ENCODE assay signal across 22 cellular contexts in the genomic region with DNA sequence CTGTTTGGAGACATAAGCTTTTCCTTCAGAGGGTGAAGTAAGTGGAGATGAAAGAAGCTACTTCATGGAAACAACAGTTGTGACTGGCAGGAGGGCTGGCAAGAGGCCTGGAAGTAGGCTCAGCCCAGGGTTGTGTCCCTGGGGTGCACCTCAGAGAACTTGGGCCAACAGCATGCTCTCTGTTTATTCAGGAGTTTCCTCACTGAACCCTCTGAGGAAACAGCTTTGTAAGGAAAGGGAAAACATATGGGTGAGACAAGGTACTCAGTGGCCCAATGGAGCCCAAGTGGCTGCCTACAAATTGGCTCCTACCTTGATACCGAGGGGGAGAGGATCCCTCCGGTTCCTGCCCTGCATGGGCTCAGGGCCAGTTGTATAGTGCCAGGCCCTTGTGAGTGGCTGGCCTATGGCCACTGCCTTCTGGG.
DNase-seq lines count a peak whose midpoint lies in the region; ATAC-seq and TF ChIP-seq lines count a peak whose summit lies in the region.
"Had no signal": no experiment of that assay in that cellular context is flagged by ENCODE, and none has a peak within 500 bp of the region (broad histone marks: within the 10 kb centered on the region; RNA-seq: fewer than 3 reads in every experiment).

No MANE protein-coding gene starts in this region.

- H3K79me2 ChIP-seq in neural progenitor cell (ENCODE audit: low read depth) = no peaks in the 10 kb centered on the region

- intact Hi-C loops in Right ventricle myocardium inferior (cut with DNase I) = no loop called here
- intact Hi-C loops in cardiac septum (cut with DNase I) = no loop called here
- intact Hi-C loops in aorta (cut with DNase I) = no loop called here

- ATAC-seq in Right ventricle myocardium inferior = peak; percentile 34
- peak; percentile 75 for ATAC-seq in aorta (ENCODE audit: low FRiP score)
- ATAC-seq: A549, HepG2 had no signal

- H3K36me3 ChIP-seq in neural progenitor cell = no peaks in the 10 kb centered on the region
- no peaks in the 10 kb centered on the region for H3K36me3 ChIP-seq in aorta (ENCODE audit: control insufficient read depth in 1 of 2, insufficient read depth in 2 of 2, low read length in 1 of 2)
- H3K36me3 ChIP-seq: sigmoid colon had no signal

- peaks cover under 1% of the 10 kb centered on the region for H3K27me3 Mint-ChIP-seq in neural progenitor cell (ENCODE audit: insufficient read depth, low read depth)
- H3K27me3 Mint-ChIP-seq: type B pancreatic cell had no signal

- H3K9me3 Mint-ChIP-seq in neural progenitor cell = no peaks in the 10 kb centered on the region
- H3K9me3 Mint-ChIP-seq: CD8-positive, alpha-beta memory T cell; HFFc6; T-helper 1 cell treated with Interleukin-12 subunit alpha and Interleukin-12 subunit beta and Interleukin-4 antibody, amounts not matched to agents 30 μg/mL and 1 μg/mL, for 36 hours; type B pancreatic cell had no signal

- H3K4me2 ChIP-seq in neural progenitor cell = no peak overlapping the region
- H3K4me2 ChIP-seq: A549 had no signal

- DNase-seq in Right ventricle myocardium inferior (ENCODE audit: missing footprints) = peak; percentile 68
- DNase-seq in cardiac septum (ENCODE audit: low spot score) = no peak
- peak; percentile 60 for DNase-seq in fibroblast of the aortic adventitia (ENCODE audit: low read depth)
- DNase-seq in neural progenitor cell (ENCODE audit: low spot score) = no peak
- peak in 1 of 2 donors; percentile 59 for DNase-seq in aorta
- no peak for DNase-seq in GDM1 (lab: John Stamatoyannopoulos, UW)
- no peak for DNase-seq in ureter (ENCODE audit: low spot score)
- DNase-seq in NCI-H1694 (lab: John Stamatoyannopoulos, UW) = no peak
- DNase-seq: activated CD4-positive, CD25-positive, alpha-beta regulatory T cell; activated gamma-delta T cell treated with Interleukin-2 at 50 U/mL for 16 hours; CD8-positive, alpha-beta memory T cell; foreskin fibroblast; HFFc6; mesendoderm; MV-4-11; NCI-H2081 treated with DMSO at 0.1 percent for 48 hours; sigmoid colon; stimulated activated CD4-positive, alpha-beta T cell treated with anti-CD3 and anti-CD28 coated beads, Interleukin-4, amount 100 ng/mL, for 4 hours had no signal

- no peak overlapping the region for H3K4me3 Mint-ChIP-seq in neural progenitor cell
- H3K4me3 Mint-ChIP-seq: CD8-positive, alpha-beta memory T cell; HFFc6; T-helper 1 cell treated with Interleukin-12 subunit alpha and Interleukin-12 subunit beta and Interleukin-4 antibody, amounts not matched to agents 30 μg/mL and 1 μg/mL, for 36 hours; type B pancreatic cell had no signal

- no peaks in the 10 kb centered on the region for H4K20me1 ChIP-seq in neural progenitor cell (ENCODE audit: low read depth)

- H3K9me3 ChIP-seq in neural progenitor cell (ENCODE audit: low read depth) (no peaks in the 10 kb centered on the region), aorta (ENCODE audit: control insufficient read depth, low read length) (no peaks in the 10 kb centered on the region)
- H3K9me3 ChIP-seq: A549, sigmoid colon had no signal

- no peaks in the 10 kb centered on the region for H3K36me3 Mint-ChIP-seq in neural progenitor cell
- H3K36me3 Mint-ChIP-seq: CD8-positive, alpha-beta memory T cell; type B pancreatic cell had no signal

- WGBS in aorta, 2 donors = 42 to 57% methylated on average over 2 of the region's 2 CpGs

- no peak overlapping the region for H2AFZ ChIP-seq in neural progenitor cell (replicated peaks)

- H3K9ac ChIP-seq in neural progenitor cell = no peak overlapping the region

- peak overlapping the region; percentile 50 for H3K27ac Mint-ChIP-seq in neural progenitor cell
- H3K27ac Mint-ChIP-seq: HFFc6; T-helper 1 cell treated with Interleukin-12 subunit alpha and Interleukin-12 subunit beta and Interleukin-4 antibody, amounts not matched to agents 30 μg/mL and 1 μg/mL, for 36 hours; type B pancreatic cell had no signal

- H3K27ac ChIP-seq in neural progenitor cell = no peak overlapping the region
- no peak overlapping the region for H3K27ac ChIP-seq in aorta (ENCODE audit: low read depth in 1 of 2, low read length in 2 of 2)
- H3K27ac ChIP-seq: A549 had no signal

- TF ChIP-seq CTCF in fibroblast of the aortic adventitia (IDR thresholded peaks at IDR 0.05; ENCODE audit: insufficient read depth, low read length) = no peak
- TF ChIP-seq CTCF in neural progenitor cell (IDR thresholded peaks at IDR 0.05) = no peak

- peaks cover 12% of the 10 kb centered on the region for H3K4me1 Mint-ChIP-seq in neural progenitor cell
- H3K4me1 Mint-ChIP-seq: CD8-positive, alpha-beta memory T cell had no signal

- H3K4me3 ChIP-seq in fibroblast of the aortic adventitia (ENCODE audit: low read depth, low read length) (no peak overlapping the region), neural progenitor cell (no peak overlapping the region), aorta (ENCODE audit: low read length in 2 of 2) (no peak overlapping the region)
- H3K4me3 ChIP-seq: A549, sigmoid colon had no signal

- H3K4me1 ChIP-seq in neural progenitor cell = no peaks in the 10 kb centered on the region
- no peaks in the 10 kb centered on the region for H3K4me1 ChIP-seq in aorta (ENCODE audit: control insufficient read depth in 1 of 2, insufficient read depth in 2 of 2, low read length in 2 of 2)
- H3K4me1 ChIP-seq: A549, sigmoid colon had no signal

- no peaks in the 10 kb centered on the region for H3F3A ChIP-seq in neural progenitor cell (ENCODE audit: low read depth)

- no peaks in the 10 kb centered on the region for H3K27me3 ChIP-seq in neural progenitor cell
- no peaks in the 10 kb centered on the region for H3K27me3 ChIP-seq in aorta (ENCODE audit: control insufficient read depth in 1 of 2, insufficient read depth in 2 of 2, low read length in 1 of 2)
- H3K27me3 ChIP-seq: sigmoid colon had no signal

Comparison
In these comparisons a context has a peak if more than half of its experiments do, and no peak if none do; other contexts are left out.
1. DNase-seq: peak in Right ventricle myocardium inferior (single experiment) and fibroblast of the aortic adventitia (single experiment); none in cardiac septum (single experiment), neural progenitor cell (single experiment), GDM1 (single experiment), ureter (single experiment) and NCI-H1694 (single experiment).